Comparison of ENCODE assay signal across 1 cellular context in the genomic region with DNA sequence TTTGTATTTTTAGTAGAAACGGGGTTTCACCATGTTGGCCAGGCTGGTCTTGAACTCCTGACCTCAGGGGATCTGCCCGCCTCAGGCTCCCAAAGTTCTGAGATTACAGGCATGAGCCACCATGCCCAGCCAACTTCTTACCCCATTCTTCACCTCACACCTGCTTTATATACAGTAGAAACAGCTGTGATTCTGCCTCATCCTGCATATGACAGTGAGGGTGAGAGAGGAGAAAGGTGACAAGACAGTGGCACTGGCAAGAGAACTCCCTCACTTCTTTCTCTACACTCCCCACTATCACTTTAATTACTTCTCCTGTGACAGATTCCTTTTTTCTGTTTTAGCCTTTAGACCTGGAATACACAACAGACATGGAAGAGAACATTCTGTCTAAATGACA.
TF ChIP-seq lines count a peak whose summit lies in the region.

No MANE protein-coding gene starts in this region.

TF ChIP-seq in IMR-90, 13 proteins besides CTCF, POLR2A, EP300 and RAD21:
- TF ChIP-seq SMC3 (IDR thresholded peaks at IDR 0.05; ENCODE audit: low read depth, low read length), result no peak
- TF ChIP-seq, protein P1, sequence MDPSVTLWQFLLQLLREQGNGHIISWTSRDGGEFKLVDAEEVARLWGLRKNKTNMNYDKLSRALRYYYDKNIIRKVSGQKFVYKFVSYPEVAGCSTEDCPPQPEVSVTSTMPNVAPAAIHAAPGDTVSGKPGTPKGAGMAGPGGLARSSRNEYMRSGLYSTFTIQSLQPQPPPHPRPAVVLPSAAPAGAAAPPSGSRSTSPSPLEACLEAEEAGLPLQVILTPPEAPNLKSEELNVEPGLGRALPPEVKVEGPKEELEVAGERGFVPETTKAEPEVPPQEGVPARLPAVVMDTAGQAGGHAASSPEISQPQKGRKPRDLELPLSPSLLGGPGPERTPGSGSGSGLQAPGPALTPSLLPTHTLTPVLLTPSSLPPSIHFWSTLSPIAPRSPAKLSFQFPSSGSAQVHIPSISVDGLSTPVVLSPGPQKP (IDR thresholded peaks at IDR 0.05; ENCODE audit: borderline replicate concordance, low read depth, low read length), result no peak
- TF ChIP-seq MAZ (IDR thresholded peaks at IDR 0.05; ENCODE audit: borderline replicate concordance, low read depth, low read length), result no peak
- no peak for TF ChIP-seq RCOR1 (IDR thresholded peaks at IDR 0.05; ENCODE audit: insufficient replicate concordance, low read length)
- no peak for TF ChIP-seq NFE2L2 (IDR thresholded peaks at IDR 0.05; ENCODE audit: low read depth, low read length)
- no peak for TF ChIP-seq MXI1 (IDR thresholded peaks at IDR 0.05; ENCODE audit: borderline replicate concordance, low read depth, low read length)
- no peak for TF ChIP-seq BHLHE40 (IDR thresholded peaks at IDR 0.05; ENCODE audit: low read depth, low read length)
- no peak for TF ChIP-seq FOS (IDR thresholded peaks at IDR 0.05; ENCODE audit: low read depth, low read length)
- TF ChIP-seq CEBPB (IDR thresholded peaks at IDR 0.05; ENCODE audit: low read depth, low read length), result no peak
- no peak for TF ChIP-seq MAFK (IDR thresholded peaks at IDR 0.05; ENCODE audit: low read depth, low read length)
- TF ChIP-seq CHD1 (IDR thresholded peaks at IDR 0.05; ENCODE audit: low read depth, low read length), result no peak
- TF ChIP-seq RFX5 (IDR thresholded peaks at IDR 0.05; ENCODE audit: low read depth, low read length), result no peak
- TF ChIP-seq, protein P2, sequence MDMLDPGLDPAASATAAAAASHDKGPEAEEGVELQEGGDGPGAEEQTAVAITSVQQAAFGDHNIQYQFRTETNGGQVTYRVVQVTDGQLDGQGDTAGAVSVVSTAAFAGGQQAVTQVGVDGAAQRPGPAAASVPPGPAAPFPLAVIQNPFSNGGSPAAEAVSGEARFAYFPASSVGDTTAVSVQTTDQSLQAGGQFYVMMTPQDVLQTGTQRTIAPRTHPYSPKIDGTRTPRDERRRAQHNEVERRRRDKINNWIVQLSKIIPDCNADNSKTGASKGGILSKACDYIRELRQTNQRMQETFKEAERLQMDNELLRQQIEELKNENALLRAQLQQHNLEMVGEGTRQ (IDR thresholded peaks at IDR 0.05; ENCODE audit: low read depth, low read length), result no peak
